ENCODE assay signal across 13 cellular contexts in the genomic region with DNA sequence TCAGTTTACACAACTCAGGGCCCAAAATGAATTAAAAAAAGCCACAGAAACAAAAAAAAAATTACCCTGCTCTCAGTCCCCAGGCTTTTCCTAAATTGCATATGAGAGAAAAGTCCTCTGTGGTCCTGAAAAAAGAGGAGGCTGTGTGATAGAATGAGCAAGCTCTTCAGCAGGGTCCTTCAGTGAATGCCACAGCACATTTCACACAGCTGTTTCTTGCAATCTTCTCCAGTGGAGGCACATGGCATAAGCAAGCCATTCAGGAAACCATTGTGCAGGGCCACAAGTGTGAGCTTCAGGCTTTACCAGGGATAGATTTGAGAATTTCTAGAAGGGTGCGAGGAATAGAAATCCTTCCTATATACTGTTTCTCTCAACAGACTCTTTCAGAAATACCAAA.
DNase-seq lines count a peak whose midpoint lies in the region; ATAC-seq and TF ChIP-seq lines count a peak whose summit lies in the region.
"Had no signal": no experiment of that assay in that cellular context is flagged by ENCODE, and none has a peak within 500 bp of the region (broad histone marks: within the 10 kb centered on the region; RNA-seq: fewer than 3 reads in every experiment).

No MANE protein-coding gene starts in this region.

- no peak for ATAC-seq in HG03025 (IDR thresholded peaks at IDR 0.05; ENCODE audit: low FRiP score, unreplicated experiment)
- ATAC-seq: GM23338 had no signal

- peaks cover 59% of the 10 kb centered on the region for H3K4me1 ChIP-seq in Caco-2

- H3K27ac Mint-ChIP-seq in Caco-2 (ENCODE audit: unreplicated experiment) (peak overlapping the region; percentile 36), endothelial cell (ENCODE audit: unreplicated experiment) (no peak overlapping the region)
- H3K27ac Mint-ChIP-seq: CD4-positive, alpha-beta T cell; GM23338 had no signal

- no peaks in the 10 kb centered on the region; the same call in none of the 2 replicates for H3K36me3 ChIP-seq in Caco-2 (ENCODE audit: control insufficient read depth, insufficient read depth, low read length)

- H3K27me3 Mint-ChIP-seq in Caco-2 (ENCODE audit: insufficient read depth, unreplicated experiment), result no peaks in the 10 kb centered on the region
- peaks cover 3% of the 10 kb centered on the region for H3K27me3 Mint-ChIP-seq in endothelial cell (ENCODE audit: unreplicated experiment)
- H3K27me3 Mint-ChIP-seq: CD4-positive, alpha-beta T cell had no signal

- no peaks in the 10 kb centered on the region for H3K9me3 ChIP-seq in Caco-2

- intact Hi-C loops in Caco-2 (cut with micrococcal nuclease; ENCODE audit: unreplicated experiment), result loop anchor here (10.0 kb wide), 1 partner anchor 162 kb away; no protein-coding TSS in a partner anchor

- H3K4me3 Mint-ChIP-seq in Caco-2 (ENCODE audit: unreplicated experiment), result no peak overlapping the region
- peak overlapping the region; percentile 22 for H3K4me3 Mint-ChIP-seq in endothelial cell (ENCODE audit: unreplicated experiment)
- H3K4me3 Mint-ChIP-seq: CD4-positive, alpha-beta T cell; GM23338; H9 had no signal

- H3K4me3 ChIP-seq in Caco-2 (ENCODE audit: low read depth, low read length), result no peak overlapping the region
- H3K4me3 ChIP-seq: GM23338 had no signal

- no TSS peak for BruUV-seq in Caco-2 (replicated peaks; lab: Mats Ljungman, UMichigan)

- CTCF ChIA-PET in Caco-2 (lab: Charles Lee), result no interaction called here

- H3K36me3 Mint-ChIP-seq in Caco-2 (ENCODE audit: insufficient read depth, unreplicated experiment) (peaks cover 95% of the 10 kb centered on the region), endothelial cell (ENCODE audit: low read depth, unreplicated experiment) (peaks cover 46% of the 10 kb centered on the region)

- no peak for DNase-seq in Caco-2
- no peak for DNase-seq in endothelial cell (ENCODE audit: low spot score)
- peak; percentile 73 for DNase-seq in myocyte (ENCODE audit: low read depth)
- no peak for DNase-seq in stimulated activated CD8-positive, alpha-beta memory T cell treated with anti-CD3 and anti-CD28 coated beads, Interleukin-4, amount 100 ng/mL, for 48 hours
- DNase-seq in activated T-cell treated with anti-CD3 and anti-CD28 coated beads, Interleukin-2, amount 50 U/mL, for 1 hour, result no peak
- DNase-seq: AML-193; C1 segment of cervical spinal cord; CD4-positive, alpha-beta T cell; DMS79; H9; IMR-90 had no signal

- H3K9me3 Mint-ChIP-seq in Caco-2 (ENCODE audit: unreplicated experiment), result no peaks in the 10 kb centered on the region
- H3K9me3 Mint-ChIP-seq in endothelial cell (ENCODE audit: unreplicated experiment), result no peaks in the 10 kb centered on the region
- H3K9me3 Mint-ChIP-seq: CD4-positive, alpha-beta T cell; GM23338; H9 had no signal

- no peak for TF ChIP-seq CTCF in Caco-2 (IDR thresholded peaks at IDR 0.05; ENCODE audit: insufficient read depth in 1 of 2, low read depth in 1 of 2, low read length in 1 of 2, severe bottlenecking in 1 of 2, unreplicated experiment in 1 of 2)
- no peak for TF ChIP-seq CTCF in endothelial cell (IDR thresholded peaks at IDR 0.05; ENCODE audit: unreplicated experiment)

- H3K4me1 Mint-ChIP-seq in Caco-2 (ENCODE audit: low read depth, unreplicated experiment) (peaks cover 66% of the 10 kb centered on the region), endothelial cell (ENCODE audit: unreplicated experiment) (peaks cover 17% of the 10 kb centered on the region)

- no peaks in the 10 kb centered on the region for H3K27me3 ChIP-seq in Caco-2 (replicated peaks; ENCODE audit: control insufficient read depth, insufficient read depth, low read length)

- POLR2A ChIA-PET in Caco-2 (lab: Charles Lee), result no interaction called here
